In genomic region chr1:24186993-24187790, GRCh38 we compare ENCODE assay signal across 8 cellular contexts. TPM values are rescaled to one million over a fixed set of nuclear protein-coding genes. Genes with fewer than 3 reads are reported as not detected.
A peak's percentile ranks its signal among the peaks of the same experiment; 100 is the strongest.
DNase-seq lines count a peak whose midpoint lies in the region; ATAC-seq and TF ChIP-seq lines count a peak whose summit lies in the region.

Gene IFNLR1, minus strand, starts transcription at chr1:24187289. Its CDS starts 41 bp downstream, at chr1:24187248.

- H3K4me3 Mint-ChIP-seq in chondrocyte (ENCODE audit: unreplicated experiment) = peak within 1 kb of the TSS; percentile 70

- peaks cover 8% of the 10 kb centered on the region for H3K27me3 Mint-ChIP-seq in chondrocyte (ENCODE audit: low read depth)

- no peak within 1 kb of the TSS for H3K27ac Mint-ChIP-seq in chondrocyte (ENCODE audit: unreplicated experiment)

- H3K36me3 Mint-ChIP-seq in chondrocyte (ENCODE audit: low read depth) = peaks cover 2% of the 10 kb centered on the region

- intact Hi-C loops in lower lobe of right lung (cut with DNase I) = no loop called here

- peak; percentile 76 to 79 for ATAC-seq in activated CD4-positive, CD25-positive, alpha-beta regulatory T cell treated with anti-CD3 and anti-CD28 coated beads, Interleukin-2, amount 50 U/mL, for 24 hours
- ATAC-seq in lower lobe of right lung = peak; percentile 89 to 93

- H3K4me1 Mint-ChIP-seq in chondrocyte (ENCODE audit: low read depth) = peaks cover 5% of the 10 kb centered on the region

- H3K27ac ChIP-seq in lower lobe of right lung = peak within 1 kb of the TSS; percentile 79

- no peaks in the 10 kb centered on the region for H3K9me3 ChIP-seq in lower lobe of right lung

- peak; percentile 90 for DNase-seq in GM12865 (ENCODE audit: low read depth)
- peak; percentile 67 for DNase-seq in NAMALWA (ENCODE audit: low spot score)
- no peak for DNase-seq in chondrocyte (ENCODE audit: low spot score)
- DNase-seq in lower lobe of right lung = peak; percentile 83
- peak; percentile 33 for DNase-seq in stimulated activated CD8-positive, alpha-beta memory T cell treated with anti-CD3 and anti-CD28 coated beads, Interleukin-12 subunit alpha, Interleukin-12 subunit beta, amount 100 ng/mL, for 1 hour (ENCODE audit: low read depth)
- no peak for DNase-seq in SIG-M5 treated with dmso at 0.1 percent for 504 hours (lab: John Stamatoyannopoulos, UW; ENCODE audit: unreplicated experiment)
- DNase-seq in cortex of kidney (lab: John Stamatoyannopoulos, UW) = no peak

- peaks cover 33% of the 10 kb centered on the region for H3K4me1 ChIP-seq in lower lobe of right lung

- TF ChIP-seq CTCF in GM12865 (IDR thresholded peaks at IDR 0.05; ENCODE audit: insufficient read depth, low read depth, low read length, missing control alignments) (no peak), chondrocyte (IDR thresholded peaks at IDR 0.05) (no peak), lower lobe of right lung (IDR thresholded peaks at IDR 0.05) (no peak)

- peak within 1 kb of the TSS; percentile 56 for H3K4me3 ChIP-seq in GM12865 (ENCODE audit: low read depth, low read length)
- H3K4me3 ChIP-seq in lower lobe of right lung = peak within 1 kb of the TSS; percentile 66

- peaks cover 4% of the 10 kb centered on the region for H3K9me3 Mint-ChIP-seq in chondrocyte (ENCODE audit: low read depth)

- peaks cover 13% of the 10 kb centered on the region for H3K27me3 ChIP-seq in lower lobe of right lung (ENCODE audit: low read depth)

- H3K36me3 ChIP-seq in lower lobe of right lung = no peaks in the 10 kb centered on the region

RNA-seq across cellular contexts. Expression of gene IFNLR1, which starts in this region (rescaled TPM):
- total RNA-seq in chondrocyte (0.12 to 0.22 TPM in 2 of 3 replicates, not detected in the other), lower lobe of right lung (11.7 TPM)

Comparison
In these comparisons a context has a peak if more than half of its experiments do, and no peak if none do; other contexts are left out.
1. RNA of gene IFNLR1 (total RNA-seq): 11.7 TPM in lower lobe of right lung (single experiment); 0.12 to 0.22 TPM in chondrocyte; every median in the first group is over 10 times any median in the second.
2. DNase-seq: peak in GM12865 (single experiment), NAMALWA (single experiment), lower lobe of right lung (single experiment) and stimulated activated CD8-positive, alpha-beta memory T cell treated with anti-CD3 and anti-CD28 coated beads, Interleukin-12 subunit alpha, Interleukin-12 subunit beta, amount 100 ng/mL, for 1 hour (single experiment); none in chondrocyte (single experiment), SIG-M5 treated with dmso at 0.1 percent for 504 hours (single experiment) and cortex of kidney (single experiment).